In the genomic region with DNA sequence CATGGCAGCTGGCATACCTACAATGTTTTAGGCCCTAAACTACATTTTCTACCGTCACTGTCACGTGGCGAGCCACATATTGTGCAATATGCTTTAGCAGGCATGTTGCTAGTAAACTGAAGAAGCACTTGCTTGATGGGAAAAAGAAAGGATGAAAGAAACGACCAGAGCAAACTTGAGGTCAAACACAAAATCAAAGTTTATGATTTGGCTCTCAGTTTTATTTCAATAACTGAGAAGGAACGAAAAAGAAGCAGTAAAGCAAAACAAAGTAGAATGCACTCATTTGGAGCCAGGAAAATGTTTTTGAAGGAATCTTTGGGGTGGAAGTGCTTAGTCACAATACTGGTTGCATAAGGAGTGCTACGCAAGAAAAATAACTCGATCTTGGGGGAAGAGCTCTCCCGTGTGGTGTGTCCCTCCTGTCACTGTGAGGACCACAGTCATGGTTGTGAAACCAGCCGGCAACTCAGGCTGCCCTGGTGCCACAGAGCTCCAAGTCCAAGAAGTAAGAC, we compare ENCODE assay signal across 10 cellular contexts.
DNase-seq lines count a peak whose midpoint lies in the region; ATAC-seq and TF ChIP-seq lines count a peak whose summit lies in the region.
"Had no signal": no experiment of that assay in that cellular context is flagged by ENCODE, and none has a peak within 500 bp of the region (broad histone marks: within the 10 kb centered on the region; RNA-seq: fewer than 3 reads in every experiment).

No MANE protein-coding gene starts in this region.

- intact Hi-C loops in posterior vena cava (cut with DNase I): no loop called here

- no peak for TF ChIP-seq POLR2A in Peyer's patch (IDR thresholded peaks at IDR 0.05)

- no peaks in the 10 kb centered on the region for H3K9me3 ChIP-seq in Peyer's patch

- no peak overlapping the region for H3K4me3 ChIP-seq in Peyer's patch
- H3K4me3 ChIP-seq in fibroblast of the aortic adventitia (ENCODE audit: low read depth, low read length): no peak overlapping the region

- H3K36me3 ChIP-seq in Peyer's patch: no peaks in the 10 kb centered on the region

- peak overlapping the region in 2 of 4 donors; percentile 7 to 47 for H3K27ac ChIP-seq in Peyer's patch
- H3K27ac ChIP-seq: KMS-11 had no signal

- H3K27me3 ChIP-seq in Peyer's patch: no peaks in the 10 kb centered on the region

- TF ChIP-seq CTCF in Peyer's patch (IDR thresholded peaks at IDR 0.05): no peak
- TF ChIP-seq CTCF in fibroblast of the aortic adventitia (IDR thresholded peaks at IDR 0.05; ENCODE audit: insufficient read depth, low read length): peak; percentile 35

- H3K4me1 ChIP-seq in Peyer's patch: no peaks in the 10 kb centered on the region

- DNase-seq in Daoy (ENCODE audit: low read depth) (peak; percentile 53), Peyer's patch (peak in 2 of 3 donors; percentile 21 to 70), fibroblast of the aortic adventitia (ENCODE audit: low read depth) (peak; percentile 99), posterior vena cava (ENCODE audit: low spot score) (peak; percentile 90)
- no peak for DNase-seq in activated T-cell treated with anti-CD3 and anti-CD28 coated beads, Interleukin-2, amount 50 U/mL, for 48 hours
- DNase-seq: activated T-cell treated with anti-CD3 and anti-CD28 coated beads, Interleukin-2, amount 50 U/mL, for 24 hours had no signal

- no peak for ATAC-seq in GM18519 (IDR thresholded peaks at IDR 0.05; ENCODE audit: low FRiP score, unreplicated experiment)
- ATAC-seq in HG03565 (IDR thresholded peaks at IDR 0.05; ENCODE audit: unreplicated experiment): no peak
- ATAC-seq in HG03520 (IDR thresholded peaks at IDR 0.05; ENCODE audit: unreplicated experiment): no peak

Comparison
In these comparisons a context has a peak if more than half of its experiments do, and no peak if none do; other contexts are left out.
1. DNase-seq: peak in Daoy (single experiment), Peyer's patch (2 of 3), fibroblast of the aortic adventitia (single experiment) and posterior vena cava (single experiment); none in activated T-cell treated with anti-CD3 and anti-CD28 coated beads, Interleukin-2, amount 50 U/mL, for 48 hours (0 of 2).